ENCODE assay signal across 14 cellular contexts in genomic region chr14:99265571-99265970, GRCh38. TPM values are rescaled to one million over a fixed set of nuclear protein-coding genes. Genes with fewer than 3 reads are reported as not detected.
DNase-seq lines count a peak whose midpoint lies in the region; ATAC-seq and TF ChIP-seq lines count a peak whose summit lies in the region.
"Had no signal": no experiment of that assay in that cellular context is flagged by ENCODE, and none has a peak within 500 bp of the region (broad histone marks: within the 10 kb centered on the region; RNA-seq: fewer than 3 reads in every experiment).

No MANE protein-coding gene starts in this region.

- H3K9me3 ChIP-seq in CD4-positive, alpha-beta T cell (ENCODE audit: control insufficient read depth, low read length), result no peaks in the 10 kb centered on the region
- H3K9me3 ChIP-seq in Loucy (ENCODE audit: insufficient read depth, low read depth, low read length) (no peaks in the 10 kb centered on the region), neural cell (ENCODE audit: low read length) (no peaks in the 10 kb centered on the region)
- H3K9me3 ChIP-seq: BE2C, left ventricle myocardium inferior, right atrium auricular region had no signal

- ATAC-seq in CD4-positive, alpha-beta T cell (ENCODE audit: poor library complexity), result no peak
- ATAC-seq in GM21723 (IDR thresholded peaks at IDR 0.05; ENCODE audit: unreplicated experiment), result no peak

- H3K4me1 ChIP-seq in Loucy (ENCODE audit: insufficient read depth, low read length, poor library complexity, severe bottlenecking), result peaks cover 58% of the 10 kb centered on the region
- H3K4me1 ChIP-seq: BE2C had no signal

- H3K4me3 Mint-ChIP-seq in CD4-positive, alpha-beta T cell, result peak overlapping the region; percentile 100
- peak overlapping the region; percentile 80 to 96 (median 87) for H3K4me3 Mint-ChIP-seq in brain

- H3K27ac Mint-ChIP-seq in CD4-positive, alpha-beta T cell, result peak overlapping the region; percentile 99
- peak overlapping the region in 4 of 5 experiments; percentile 19 to 97 (median 84) for H3K27ac Mint-ChIP-seq in brain

- H3K79me2 ChIP-seq in Loucy (ENCODE audit: insufficient read depth, low read length) (peaks cover 98% of the 10 kb centered on the region), neural cell (replicated peaks; ENCODE audit: insufficient read depth, low read length) (peaks cover 97% of the 10 kb centered on the region)

- CTCF ChIA-PET in CD4-positive, alpha-beta T cell (lab: Charles Lee), result interaction anchor here (0.9 to 11.0 kb wide), 17 partner anchors 13 to 1662 kb away, joined by 3 to 179 read pairs (median 15); no protein-coding TSS in a partner anchor

- no peaks in the 10 kb centered on the region for H3K27me3 ChIP-seq in CD4-positive, alpha-beta T cell (ENCODE audit: control insufficient read depth, insufficient read depth, low read length)
- H3K27me3 ChIP-seq in Loucy (ENCODE audit: insufficient read depth, low read length, poor library complexity, severe bottlenecking) (no peaks in the 10 kb centered on the region), neural cell (ENCODE audit: insufficient read depth, low read depth, low read length) (no peaks in the 10 kb centered on the region)

- TF ChIP-seq EP300 in neural cell (conservative IDR thresholded peaks at IDR 0.05; ENCODE audit: poor library complexity, severe bottlenecking), result no peak

- H3K9ac ChIP-seq in Loucy (ENCODE audit: low read depth, low read length, poor library complexity, severe bottlenecking), result peak overlapping the region; percentile 82
- peak overlapping the region; percentile 98 for H3K9ac ChIP-seq in neural cell (ENCODE audit: low read length)

- peaks cover 72% of the 10 kb centered on the region for H3K4me1 Mint-ChIP-seq in CD4-positive, alpha-beta T cell (ENCODE audit: low read depth)
- H3K4me1 Mint-ChIP-seq in brain, result peaks cover 88% of the 10 kb centered on the region

- H3K9me2 ChIP-seq in Loucy (replicated peaks; ENCODE audit: low read depth, low read length), result no peaks in the 10 kb centered on the region
- H3K9me2 ChIP-seq in neural cell (ENCODE audit: insufficient read depth, low read length), result no peaks in the 10 kb centered on the region

- intact Hi-C loops in CD4-positive, alpha-beta T cell (cut with DNase I, micrococcal nuclease), result loop anchor here (5.0 to 10.0 kb wide), 6 partner anchors 33 to 1273 kb away; no protein-coding TSS in a partner anchor

- peaks cover 78% of the 10 kb centered on the region for H4K20me1 ChIP-seq in Loucy (ENCODE audit: insufficient read depth, low read length, poor library complexity, severe bottlenecking)
- H4K20me1 ChIP-seq in neural cell (ENCODE audit: insufficient read depth), result peaks cover 36% of the 10 kb centered on the region

- DNase-seq in CD4-positive, alpha-beta T cell, result no peak
- DNase-seq in NOMO-1 treated with dmso at 0.1 percent for 144 hours (lab: John Stamatoyannopoulos, UW; ENCODE audit: unreplicated experiment) (no peak), iPS-NIHi7 (ENCODE audit: extremely low spot score) (no peak)
- DNase-seq: BE2C; DMS79 treated with DMSO at 0.1 percent for 48 hours; effector CD8-positive, alpha-beta T cell; left ventricle myocardium inferior; NCI-H2029; stimulated activated CD4-positive, alpha-beta T cell treated with anti-CD3 and anti-CD28 coated beads, Interleukin-4, amount 100 ng/mL, for 4 hours had no signal

- H3K4me2 ChIP-seq in Loucy (ENCODE audit: low read depth, low read length, poor library complexity, severe bottlenecking) (peak overlapping the region; percentile 94), neural cell (ENCODE audit: low read length) (peak overlapping the region; percentile 74)

- TF ChIP-seq CTCF in CD4-positive, alpha-beta T cell (IDR thresholded peaks at IDR 0.05), result no peak
- TF ChIP-seq CTCF in Loucy (conservative IDR thresholded peaks at IDR 0.05; ENCODE audit: low read length) (no peak), brain (conservative IDR thresholded peaks at IDR 0.05) (no peak), neural cell (IDR thresholded peaks at IDR 0.05; ENCODE audit: poor library complexity, severe bottlenecking) (no peak)

- peaks cover 5% of the 10 kb centered on the region for H3K27me3 Mint-ChIP-seq in CD4-positive, alpha-beta T cell
- H3K27me3 Mint-ChIP-seq in brain, result peaks cover 36% of the 10 kb centered on the region

- H3K36me3 ChIP-seq in Loucy (ENCODE audit: insufficient read depth, low read length) (peaks cover 8% of the 10 kb centered on the region; the same call in 1 of the 2 replicates), neural cell (ENCODE audit: insufficient read depth, low read length) (no peaks in the 10 kb centered on the region)
- H3K36me3 ChIP-seq: BE2C, left ventricle myocardium inferior, right atrium auricular region had no signal

- H3K36me3 Mint-ChIP-seq in CD4-positive, alpha-beta T cell (ENCODE audit: low read depth), result peaks cover 93% of the 10 kb centered on the region
- H3K36me3 Mint-ChIP-seq in brain, result no peaks in the 10 kb centered on the region

- H3K27ac ChIP-seq in CD4-positive, alpha-beta T cell (ENCODE audit: low read depth, low read length), result peak overlapping the region; percentile 97
- peak overlapping the region; percentile 98 for H3K27ac ChIP-seq in neural cell (ENCODE audit: low read length)
- H3K27ac ChIP-seq: left ventricle myocardium inferior, right atrium auricular region had no signal

- H3K4me3 ChIP-seq in Loucy (ENCODE audit: low read length, poor library complexity, severe bottlenecking), result peak overlapping the region; percentile 80
- peak overlapping the region; percentile 91 for H3K4me3 ChIP-seq in neural cell (ENCODE audit: low read length)
- H3K4me3 ChIP-seq: left ventricle myocardium inferior, right atrium auricular region had no signal

- POLR2A ChIA-PET in CD4-positive, alpha-beta T cell (lab: Charles Lee), result interaction anchor here (0.7 to 64.5 kb wide), 13 partner anchors 48 to 1663 kb away, joined by 3 to 4389 read pairs (median 9); no protein-coding TSS in a partner anchor

- no peak overlapping the region for H2AFZ ChIP-seq in Loucy (ENCODE audit: low read length)
- H2AFZ ChIP-seq in neural cell (ENCODE audit: low read depth, low read length), result no peak overlapping the region

- H3F3A ChIP-seq in Loucy (ENCODE audit: low read depth), result no peaks in the 10 kb centered on the region
- peaks cover 5% of the 10 kb centered on the region for H3F3A ChIP-seq in neural cell (ENCODE audit: insufficient read depth, low read length, poor library complexity, severe bottlenecking)

- no peak for TF ChIP-seq RAD21 in neural cell (conservative IDR thresholded peaks at IDR 0.05)

- H3K9me3 Mint-ChIP-seq in CD4-positive, alpha-beta T cell, result no peaks in the 10 kb centered on the region
- H3K9me3 Mint-ChIP-seq in brain, result no peaks in the 10 kb centered on the region

TF ChIP-seq in neural cell, 6 proteins besides CTCF, POLR2A, EP300 and RAD21:
- TF ChIP-seq TAF1 (IDR thresholded peaks at IDR 0.05; ENCODE audit: low read depth) (no peak), MXI1 (conservative IDR thresholded peaks at IDR 0.05; ENCODE audit: poor library complexity, severe bottlenecking) (no peak)

RNA-seq across cellular contexts. Expression of gene BCL11B, which starts 6.4 kb away (rescaled TPM):
- total RNA-seq in CD4-positive, alpha-beta T cell, result 100 to 1,000 TPM; 244 to 254 TPM
- polyA plus RNA-seq in brain (ENCODE audit: insufficient read depth, low read depth, low replicate concordance), result 1.6 TPM
- 98.9 and 104 TPM in 2 replicates for polyA plus RNA-seq in neural cell
- 259 and 270 TPM in 2 replicates for polyA minus RNA-seq in neural cell

Comparison
In these comparisons a context has a peak if more than half of its experiments do, and no peak if none do; other contexts are left out.
1. RNA of gene BCL11B, which starts 6.4 kb away (polyA plus RNA-seq): 98.9 to 104 TPM in neural cell; 1.6 TPM in brain (single experiment); every median in the first group is over 10 times any median in the second.